ENCODE assay signal across 1 cellular context in the genomic region with DNA sequence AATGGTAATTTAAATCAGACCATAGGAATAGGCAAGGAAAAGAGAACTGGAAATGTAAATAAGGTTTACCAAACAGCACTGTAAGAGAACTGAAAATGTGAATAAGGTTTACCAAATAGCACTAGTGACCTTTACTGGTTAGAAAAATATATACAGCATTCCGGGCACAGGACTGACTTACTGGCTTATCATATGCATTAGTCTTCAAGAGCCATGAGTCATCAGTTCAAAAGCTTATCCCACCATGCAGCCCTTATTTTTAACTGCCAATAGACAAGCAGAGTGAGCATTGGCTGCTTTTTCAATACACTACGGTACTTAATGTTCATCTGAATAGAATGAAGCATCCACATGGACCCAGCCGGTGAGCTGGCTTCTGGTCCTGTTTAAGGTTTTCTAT.
TF ChIP-seq lines count a peak whose summit lies in the region.

No MANE protein-coding gene starts in this region.

TF ChIP-seq in K562, 482 proteins besides CTCF, POLR2A, EP300 and RAD21 (continued from another document and continues in another):
- TF ChIP-seq EP400 (IDR thresholded peaks at IDR 0.05) (no peak), ZFX (CRISPR knock-in tag; IDR thresholded peaks at IDR 0.05) (no peak), MTA3 (IDR thresholded peaks at IDR 0.05; ENCODE audit: borderline replicate concordance) (no peak), PHF21A (IDR thresholded peaks at IDR 0.05; ENCODE audit: borderline replicate concordance, low read depth) (no peak), SPI1 (IDR thresholded peaks at IDR 0.05; ENCODE audit: borderline replicate concordance, low read depth, low read length) (no peak), BACH1 (tag; IDR thresholded peaks at IDR 0.05) (no peak), STAT5A (IDR thresholded peaks at IDR 0.05; ENCODE audit: borderline replicate concordance, low read length) (peak; percentile 51; the same call in 1 of the 2 replicates), DACH1 (IDR thresholded peaks at IDR 0.05; ENCODE audit: partially characterized antibody) (peak; percentile 34), SIN3A (IDR thresholded peaks at IDR 0.05; ENCODE audit: borderline replicate concordance in 2 of 2, control insufficient read depth in 1 of 2, low read depth in 2 of 2, low read length in 2 of 2) (no peak), SMARCA4 (IDR thresholded peaks at IDR 0.05) (peak; percentile 75), ERF (CRISPR knock-in tag; IDR thresholded peaks at IDR 0.05) (no peak), ZNF445 (CRISPR knock-in tag; IDR thresholded peaks at IDR 0.05; ENCODE audit: low read depth) (no peak), NFE2 (IDR thresholded peaks at IDR 0.05; ENCODE audit: low read depth) (peak; percentile 75), ZNF140 (CRISPR knock-in tag; IDR thresholded peaks at IDR 0.05) (no peak), PHF20 (IDR thresholded peaks at IDR 0.05; ENCODE audit: partially characterized antibody) (no peak), TEAD1 (CRISPR knock-in tag; IDR thresholded peaks at IDR 0.05) (no peak), ZBTB17 (CRISPR knock-in tag; IDR thresholded peaks at IDR 0.05) (no peak), CHD2 (IDR thresholded peaks at IDR 0.05; ENCODE audit: low read depth, low read length) (no peak), SNRNP70 (optimal IDR thresholded peaks at IDR 0.05; ENCODE audit: low read depth, low read length) (no peak), POLR2G (IDR thresholded peaks at IDR 0.05; ENCODE audit: low read depth, low read length) (no peak), TEAD4 (IDR thresholded peaks at IDR 0.05; ENCODE audit: low read length) (peak; percentile 85), TEAD4 (CRISPR knock-in tag; IDR thresholded peaks at IDR 0.05; ENCODE audit: borderline replicate concordance) (no peak), ARHGAP35 (IDR thresholded peaks at IDR 0.05; ENCODE audit: partially characterized antibody) (no peak), ARID1B (IDR thresholded peaks at IDR 0.05) (peak; percentile 87), TSC22D4 (tag; IDR thresholded peaks at IDR 0.05) (no peak), TGIF2 (CRISPR knock-in tag; IDR thresholded peaks at IDR 0.05) (no peak), ZKSCAN3 (CRISPR knock-in tag; IDR thresholded peaks at IDR 0.05) (no peak), RAD51 (IDR thresholded peaks at IDR 0.05; ENCODE audit: borderline replicate concordance, low read depth) (no peak), RNF2 (IDR thresholded peaks at IDR 0.05) (no peak), ARID2 (IDR thresholded peaks at IDR 0.05) (no peak), HDAC3 (IDR thresholded peaks at IDR 0.05; ENCODE audit: borderline replicate concordance, partially characterized antibody) (no peak), HMG20A (CRISPR knock-in tag; conservative IDR thresholded peaks at IDR 0.05) (no peak), CSDE1 (IDR thresholded peaks at IDR 0.05) (no peak), ZNF830 (CRISPR knock-in tag; IDR thresholded peaks at IDR 0.05) (no peak), ESRRA (IDR thresholded peaks at IDR 0.05; ENCODE audit: borderline replicate concordance, low read depth) (no peak), ZNF717 (CRISPR knock-in tag; IDR thresholded peaks at IDR 0.05) (no peak), RBM14 (IDR thresholded peaks at IDR 0.05; ENCODE audit: borderline replicate concordance, insufficient read depth, low read depth, low read length) (no peak), SRSF9 (IDR thresholded peaks at IDR 0.05; ENCODE audit: borderline replicate concordance, low read depth, low read length) (no peak), FOSL1 (tag; conservative IDR thresholded peaks at IDR 0.05) (peak; percentile 69), FOXK2 (conservative IDR thresholded peaks at IDR 0.05 in 1 of 2, IDR thresholded peaks at IDR 0.05 in 1 of 2; ENCODE audit: low read depth in 2 of 2) (no peak), CBX2 (IDR thresholded peaks at IDR 0.05; ENCODE audit: insufficient read depth, low read length, poor library complexity, severe bottlenecking) (no peak), ZNF507 (tag; conservative IDR thresholded peaks at IDR 0.05) (no peak), HMGN3 (IDR thresholded peaks at IDR 0.05; ENCODE audit: borderline replicate concordance, extremely low read depth, insufficient read length, low read depth, low read length) (no peak), LCOR (CRISPR knock-in tag; IDR thresholded peaks at IDR 0.05) (no peak), C11orf30 (IDR thresholded peaks at IDR 0.05; ENCODE audit: low read depth) (peak; percentile 50), ILF3 (IDR thresholded peaks at IDR 0.05; ENCODE audit: borderline replicate concordance) (no peak), CXXC5 (CRISPR knock-in tag; IDR thresholded peaks at IDR 0.05) (no peak), ZFP1 (CRISPR knock-in tag; IDR thresholded peaks at IDR 0.05) (no peak), RBM34 (IDR thresholded peaks at IDR 0.05; ENCODE audit: borderline replicate concordance, insufficient read depth, low read length) (no peak), SMARCE1 (IDR thresholded peaks at IDR 0.05) (peak; percentile 55), KAT8 (IDR thresholded peaks at IDR 0.05; ENCODE audit: low read depth) (no peak), ZNF253 (CRISPR knock-in tag; conservative IDR thresholded peaks at IDR 0.05) (no peak), BMI1 (IDR thresholded peaks at IDR 0.05; ENCODE audit: low read length) (no peak), HIVEP1 (CRISPR knock-in tag; IDR thresholded peaks at IDR 0.05) (no peak), ATF7 (IDR thresholded peaks at IDR 0.05) (no peak), DPF2 (IDR thresholded peaks at IDR 0.05) (peak; percentile 80)
- TF ChIP-seq, protein P1, sequence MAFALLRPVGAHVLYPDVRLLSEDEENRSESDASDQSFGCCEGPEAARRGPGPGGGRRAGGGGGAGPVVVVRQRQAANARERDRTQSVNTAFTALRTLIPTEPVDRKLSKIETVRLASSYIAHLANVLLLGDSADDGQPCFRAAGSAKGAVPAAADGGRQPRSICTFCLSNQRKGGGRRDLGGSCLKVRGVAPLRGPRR (CRISPR knock-in tag; IDR thresholded peaks at IDR 0.05), result no peak
- TF ChIP-seq, protein P2, sequence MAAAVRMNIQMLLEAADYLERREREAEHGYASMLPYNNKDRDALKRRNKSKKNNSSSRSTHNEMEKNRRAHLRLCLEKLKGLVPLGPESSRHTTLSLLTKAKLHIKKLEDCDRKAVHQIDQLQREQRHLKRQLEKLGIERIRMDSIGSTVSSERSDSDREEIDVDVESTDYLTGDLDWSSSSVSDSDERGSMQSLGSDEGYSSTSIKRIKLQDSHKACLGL (CRISPR knock-in tag; IDR thresholded peaks at IDR 0.05; ENCODE audit: borderline replicate concordance, poor library complexity, severe bottlenecking), result no peak
- TF ChIP-seq, protein P3, sequence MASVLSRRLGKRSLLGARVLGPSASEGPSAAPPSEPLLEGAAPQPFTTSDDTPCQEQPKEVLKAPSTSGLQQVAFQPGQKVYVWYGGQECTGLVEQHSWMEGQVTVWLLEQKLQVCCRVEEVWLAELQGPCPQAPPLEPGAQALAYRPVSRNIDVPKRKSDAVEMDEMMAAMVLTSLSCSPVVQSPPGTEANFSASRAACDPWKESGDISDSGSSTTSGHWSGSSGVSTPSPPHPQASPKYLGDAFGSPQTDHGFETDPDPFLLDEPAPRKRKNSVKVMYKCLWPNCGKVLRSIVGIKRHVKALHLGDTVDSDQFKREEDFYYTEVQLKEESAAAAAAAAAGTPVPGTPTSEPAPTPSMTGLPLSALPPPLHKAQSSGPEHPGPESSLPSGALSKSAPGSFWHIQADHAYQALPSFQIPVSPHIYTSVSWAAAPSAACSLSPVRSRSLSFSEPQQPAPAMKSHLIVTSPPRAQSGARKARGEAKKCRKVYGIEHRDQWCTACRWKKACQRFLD (CRISPR knock-in tag; IDR thresholded peaks at IDR 0.05), result no peak
- TF ChIP-seq, protein P4, sequence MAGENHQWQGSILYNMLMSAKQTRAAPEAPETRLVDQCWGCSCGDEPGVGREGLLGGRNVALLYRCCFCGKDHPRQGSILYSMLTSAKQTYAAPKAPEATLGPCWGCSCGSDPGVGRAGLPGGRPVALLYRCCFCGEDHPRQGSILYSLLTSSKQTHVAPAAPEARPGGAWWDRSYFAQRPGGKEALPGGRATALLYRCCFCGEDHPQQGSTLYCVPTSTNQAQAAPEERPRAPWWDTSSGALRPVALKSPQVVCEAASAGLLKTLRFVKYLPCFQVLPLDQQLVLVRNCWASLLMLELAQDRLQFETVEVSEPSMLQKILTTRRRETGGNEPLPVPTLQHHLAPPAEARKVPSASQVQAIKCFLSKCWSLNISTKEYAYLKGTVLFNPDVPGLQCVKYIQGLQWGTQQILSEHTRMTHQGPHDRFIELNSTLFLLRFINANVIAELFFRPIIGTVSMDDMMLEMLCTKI (IDR thresholded peaks at IDR 0.05; ENCODE audit: partially characterized antibody), result no peak
- TF ChIP-seq, protein P5, sequence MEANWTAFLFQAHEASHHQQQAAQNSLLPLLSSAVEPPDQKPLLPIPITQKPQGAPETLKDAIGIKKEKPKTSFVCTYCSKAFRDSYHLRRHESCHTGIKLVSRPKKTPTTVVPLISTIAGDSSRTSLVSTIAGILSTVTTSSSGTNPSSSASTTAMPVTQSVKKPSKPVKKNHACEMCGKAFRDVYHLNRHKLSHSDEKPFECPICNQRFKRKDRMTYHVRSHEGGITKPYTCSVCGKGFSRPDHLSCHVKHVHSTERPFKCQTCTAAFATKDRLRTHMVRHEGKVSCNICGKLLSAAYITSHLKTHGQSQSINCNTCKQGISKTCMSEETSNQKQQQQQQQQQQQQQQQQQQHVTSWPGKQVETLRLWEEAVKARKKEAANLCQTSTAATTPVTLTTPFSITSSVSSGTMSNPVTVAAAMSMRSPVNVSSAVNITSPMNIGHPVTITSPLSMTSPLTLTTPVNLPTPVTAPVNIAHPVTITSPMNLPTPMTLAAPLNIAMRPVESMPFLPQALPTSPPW (CRISPR knock-in tag; IDR thresholded peaks at IDR 0.05), result no peak
- TF ChIP-seq, protein P6, sequence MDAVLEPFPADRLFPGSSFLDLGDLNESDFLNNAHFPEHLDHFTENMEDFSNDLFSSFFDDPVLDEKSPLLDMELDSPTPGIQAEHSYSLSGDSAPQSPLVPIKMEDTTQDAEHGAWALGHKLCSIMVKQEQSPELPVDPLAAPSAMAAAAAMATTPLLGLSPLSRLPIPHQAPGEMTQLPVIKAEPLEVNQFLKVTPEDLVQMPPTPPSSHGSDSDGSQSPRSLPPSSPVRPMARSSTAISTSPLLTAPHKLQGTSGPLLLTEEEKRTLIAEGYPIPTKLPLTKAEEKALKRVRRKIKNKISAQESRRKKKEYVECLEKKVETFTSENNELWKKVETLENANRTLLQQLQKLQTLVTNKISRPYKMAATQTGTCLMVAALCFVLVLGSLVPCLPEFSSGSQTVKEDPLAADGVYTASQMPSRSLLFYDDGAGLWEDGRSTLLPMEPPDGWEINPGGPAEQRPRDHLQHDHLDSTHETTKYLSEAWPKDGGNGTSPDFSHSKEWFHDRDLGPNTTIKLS (IDR thresholded peaks at IDR 0.05; ENCODE audit: borderline replicate concordance, low read depth), result no peak
- TF ChIP-seq, protein P7, sequence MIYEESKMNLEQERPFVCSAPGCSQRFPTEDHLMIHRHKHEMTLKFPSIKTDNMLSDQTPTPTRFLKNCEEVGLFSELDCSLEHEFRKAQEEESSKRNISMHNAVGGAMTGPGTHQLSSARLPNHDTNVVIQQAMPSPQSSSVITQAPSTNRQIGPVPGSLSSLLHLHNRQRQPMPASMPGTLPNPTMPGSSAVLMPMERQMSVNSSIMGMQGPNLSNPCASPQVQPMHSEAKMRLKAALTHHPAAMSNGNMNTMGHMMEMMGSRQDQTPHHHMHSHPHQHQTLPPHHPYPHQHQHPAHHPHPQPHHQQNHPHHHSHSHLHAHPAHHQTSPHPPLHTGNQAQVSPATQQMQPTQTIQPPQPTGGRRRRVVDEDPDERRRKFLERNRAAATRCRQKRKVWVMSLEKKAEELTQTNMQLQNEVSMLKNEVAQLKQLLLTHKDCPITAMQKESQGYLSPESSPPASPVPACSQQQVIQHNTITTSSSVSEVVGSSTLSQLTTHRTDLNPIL (CRISPR knock-in tag; IDR thresholded peaks at IDR 0.05), result no peak
- TF ChIP-seq, protein P8, sequence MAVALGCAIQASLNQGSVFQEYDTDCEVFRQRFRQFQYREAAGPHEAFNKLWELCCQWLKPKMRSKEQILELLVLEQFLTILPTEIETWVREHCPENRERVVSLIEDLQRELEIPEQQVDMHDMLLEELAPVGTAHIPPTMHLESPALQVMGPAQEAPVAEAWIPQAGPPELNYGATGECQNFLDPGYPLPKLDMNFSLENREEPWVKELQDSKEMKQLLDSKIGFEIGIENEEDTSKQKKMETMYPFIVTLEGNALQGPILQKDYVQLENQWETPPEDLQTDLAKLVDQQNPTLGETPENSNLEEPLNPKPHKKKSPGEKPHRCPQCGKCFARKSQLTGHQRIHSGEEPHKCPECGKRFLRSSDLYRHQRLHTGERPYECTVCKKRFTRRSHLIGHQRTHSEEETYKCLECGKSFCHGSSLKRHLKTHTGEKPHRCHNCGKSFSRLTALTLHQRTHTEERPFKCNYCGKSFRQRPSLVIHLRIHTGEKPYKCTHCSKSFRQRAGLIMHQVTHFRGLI (CRISPR knock-in tag; IDR thresholded peaks at IDR 0.05), result no peak
- TF ChIP-seq, protein P9, sequence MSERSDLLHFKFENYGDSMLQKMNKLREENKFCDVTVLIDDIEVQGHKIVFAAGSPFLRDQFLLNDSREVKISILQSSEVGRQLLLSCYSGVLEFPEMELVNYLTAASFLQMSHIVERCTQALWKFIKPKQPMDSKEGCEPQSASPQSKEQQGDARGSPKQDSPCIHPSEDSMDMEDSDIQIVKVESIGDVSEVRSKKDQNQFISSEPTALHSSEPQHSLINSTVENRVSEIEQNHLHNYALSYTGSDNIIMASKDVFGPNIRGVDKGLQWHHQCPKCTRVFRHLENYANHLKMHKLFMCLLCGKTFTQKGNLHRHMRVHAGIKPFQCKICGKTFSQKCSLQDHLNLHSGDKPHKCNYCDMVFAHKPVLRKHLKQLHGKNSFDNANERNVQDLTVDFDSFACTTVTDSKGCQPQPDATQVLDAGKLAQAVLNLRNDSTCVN (CRISPR knock-in tag; IDR thresholded peaks at IDR 0.05), result no peak
- TF ChIP-seq, protein P10, sequence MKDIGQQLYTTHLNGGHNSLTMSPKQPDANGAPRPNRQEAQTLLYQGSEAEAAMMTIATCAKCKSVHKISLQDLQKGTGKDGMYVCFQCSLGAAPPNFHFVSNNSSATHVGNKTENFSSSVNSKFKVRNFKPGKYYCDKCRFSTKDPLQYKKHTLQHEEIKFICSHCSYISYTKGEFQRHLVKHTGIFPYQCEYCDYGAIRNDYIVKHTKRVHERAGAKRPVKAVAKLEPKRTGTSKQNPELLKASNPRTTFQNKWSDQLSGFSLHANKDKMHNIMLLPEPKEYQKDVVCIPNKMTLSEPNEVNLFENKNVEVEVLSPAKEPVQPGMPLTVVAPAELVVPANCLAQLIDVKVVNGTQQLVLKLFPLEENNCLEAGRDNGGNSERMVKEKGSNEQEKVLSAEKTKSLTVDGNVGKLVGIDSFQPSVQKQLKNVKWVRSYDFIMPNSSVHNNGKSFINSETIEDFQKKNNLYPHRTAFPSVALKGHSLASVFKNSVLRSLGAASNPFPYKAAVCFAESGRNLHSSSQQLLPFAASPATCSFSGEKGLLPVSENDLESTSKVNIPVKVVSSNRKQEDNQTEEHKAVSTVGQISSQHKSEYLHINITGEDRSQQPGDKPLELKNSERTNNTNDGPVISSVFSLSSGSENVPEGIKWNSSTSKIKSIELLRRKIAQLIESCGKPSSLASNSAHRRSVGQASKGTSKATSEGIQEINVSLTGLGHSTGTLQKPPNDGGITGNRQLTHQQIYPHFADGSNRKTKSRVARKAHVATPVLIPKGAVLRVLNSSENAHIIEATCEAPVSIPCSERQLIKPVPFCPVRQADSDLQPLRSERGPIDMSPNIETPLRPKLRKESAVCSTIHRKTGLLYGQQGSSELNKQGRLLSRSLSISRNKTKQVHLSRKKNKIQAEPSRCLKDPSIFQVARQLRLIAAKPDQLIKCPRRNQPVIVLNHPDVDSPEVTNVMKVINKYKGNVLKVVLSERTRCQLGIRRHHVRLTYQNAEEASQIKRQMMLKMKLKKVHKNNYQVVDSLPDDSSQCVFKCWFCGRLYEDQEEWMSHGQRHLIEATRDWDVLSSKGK (CRISPR knock-in tag; IDR thresholded peaks at IDR 0.05), result no peak
